In genomic region chr2:72936669-72937355, GRCh38 we compare ENCODE assay signal across 19 cellular contexts. TPM values are rescaled to one million over a fixed set of nuclear protein-coding genes. Genes with fewer than 3 reads are reported as not detected.
"Had no signal": no experiment of that assay in that cellular context is flagged by ENCODE, and none has a peak within 500 bp of the region (broad histone marks: within the 10 kb centered on the region; RNA-seq: fewer than 3 reads in every experiment).

No MANE protein-coding gene starts in this region.

- FAIRE-seq: endothelial cell of umbilical vein had no signal

- DNase-seq: activated B cell treated with CpG ODN at 0.5 μM for 24 hours; activated CD4-positive, alpha-beta T cell treated with anti-CD3 and anti-CD28 coated beads, Interleukin-2, amount 10 ng/mL, durations not matched to agents 24 days and 14 days; activated CD8-positive, alpha-beta memory T cell treated with anti-CD3 and anti-CD28 coated beads, Interleukin-2, amount 50 U/mL, for 4 hours; activated CD8-positive, alpha-beta T cell treated with anti-CD3 and anti-CD28 coated beads, Interleukin-2, amount 10 ng/mL, durations not matched to agents 7 days and 5 days; activated gamma-delta T cell treated with Interleukin-2 at 50 U/mL for 16 hours; activated T-cell treated with anti-CD3 and anti-CD28 coated beads, Interleukin-2, amount 50 U/mL, for 72 hours; amniotic stem cell; body of pancreas; cortex of kidney; effector CD8-positive, alpha-beta T cell; esophagus squamous epithelium; stimulated activated CD4-positive, alpha-beta T cell treated with anti-CD3 and anti-CD28 coated beads, Interleukin-1b, Interleukin-23, amount 100 ng/mL, for 48 hours; T-helper 17 cell; thyroid gland had no signal

- H3K4me1 ChIP-seq: body of pancreas, thyroid gland had no signal

- H3K4me3 ChIP-seq: body of pancreas, esophagus squamous epithelium, thyroid gland had no signal

- H3K27ac ChIP-seq: body of pancreas, esophagus squamous epithelium, thyroid gland had no signal

- H3K36me3 ChIP-seq: esophagus squamous epithelium, thyroid gland had no signal

- ATAC-seq: activated CD8-positive, alpha-beta T cell treated with anti-CD3 and anti-CD28 coated beads, Interleukin-2, amount 10 ng/mL, durations not matched to agents 7 days and 5 days; activated T-cell treated with anti-CD3 and anti-CD28 coated beads, Interleukin-2, amount 50 U/mL, for 72 hours; body of pancreas; T-helper 17 cell had no signal

- H3K9me3 ChIP-seq: body of pancreas, esophagus squamous epithelium, thyroid gland had no signal

- H3K27me3 ChIP-seq: body of pancreas, thyroid gland had no signal

RNA-seq across cellular contexts. Expression of gene EMX1, which starts 19.5 kb away (rescaled TPM):
- total RNA-seq: activated CD4-positive, alpha-beta T cell treated with anti-CD3 and anti-CD28 coated beads, Interleukin-2, amount 10 ng/mL, durations not matched to agents 24 days and 14 days; activated CD8-positive, alpha-beta T cell treated with anti-CD3 and anti-CD28 coated beads, Interleukin-2, amount 10 ng/mL, durations not matched to agents 7 days and 5 days; endothelial cell of umbilical vein; fibroblast of villous mesenchyme; mesenteric fat pad; osteoblast; T-helper 17 cell; urinary bladder had no signal
- polyA plus RNA-seq: endothelial cell of umbilical vein, urinary bladder had no signal
